ENCODE assay signal across 24 cellular contexts in genomic region chr5:6749026-6749716, GRCh38. TPM values are rescaled to one million over a fixed set of nuclear protein-coding genes. Genes with fewer than 3 reads are reported as not detected.
DNase-seq lines count a peak whose midpoint lies in the region; ATAC-seq and TF ChIP-seq lines count a peak whose summit lies in the region.
"Had no signal": no experiment of that assay in that cellular context is flagged by ENCODE, and none has a peak within 500 bp of the region (broad histone marks: within the 10 kb centered on the region; RNA-seq: fewer than 3 reads in every experiment).

No MANE protein-coding gene starts in this region.

- H3K4me1 Mint-ChIP-seq in stimulated activated naive CD8-positive, alpha-beta T cell treated with anti-CD3 and anti-CD28 coated beads, Interleukin-15, Interleukin-2, amounts not matched to agents 100 ng/mL and 50 ng/mL, for 24 hours (ENCODE audit: low read depth), result peaks cover 10% of the 10 kb centered on the region
- peaks cover 32% of the 10 kb centered on the region for H3K4me1 Mint-ChIP-seq in stimulated activated naive CD8-positive, alpha-beta T cell treated with anti-CD3 and anti-CD28 coated beads, Interleukin-15, amount 100 ng/mL, for 72 hours
- peaks cover 14% of the 10 kb centered on the region for H3K4me1 Mint-ChIP-seq in activated T-helper 2 cell treated with anti-CD3 and anti-CD28 coated beads, Interferon-gamma antibody, Interleukin-2, Interleukin-4, amounts not matched to agents 10 μg/mL and 5 μg/mL and 100 μg/mL, durations not matched to agents 14 hours and 24 hours and 36 hours (ENCODE audit: low read depth)
- no peaks in the 10 kb centered on the region for H3K4me1 Mint-ChIP-seq in type B pancreatic cell (ENCODE audit: unreplicated experiment)

- H3K4me2 ChIP-seq in GM23248 (ENCODE audit: unreplicated experiment), result no peak overlapping the region
- H3K4me2 ChIP-seq: KMS-11 had no signal

- no peaks in the 10 kb centered on the region for H3K27me3 Mint-ChIP-seq in stimulated activated naive CD8-positive, alpha-beta T cell treated with anti-CD3 and anti-CD28 coated beads, Interleukin-15, Interleukin-2, amounts not matched to agents 100 ng/mL and 50 ng/mL, for 24 hours
- H3K27me3 Mint-ChIP-seq in stimulated activated naive CD8-positive, alpha-beta T cell treated with anti-CD3 and anti-CD28 coated beads, Interleukin-15, amount 100 ng/mL, for 72 hours, result no peaks in the 10 kb centered on the region
- no peaks in the 10 kb centered on the region for H3K27me3 Mint-ChIP-seq in activated T-helper 2 cell treated with anti-CD3 and anti-CD28 coated beads, Interferon-gamma antibody, Interleukin-2, Interleukin-4, amounts not matched to agents 10 μg/mL and 5 μg/mL and 100 μg/mL, durations not matched to agents 14 hours and 24 hours and 36 hours (ENCODE audit: low read depth)
- H3K27me3 Mint-ChIP-seq in type B pancreatic cell, result no peaks in the 10 kb centered on the region
- H3K27me3 Mint-ChIP-seq: CD4-positive, alpha-beta memory T cell; IgD-negative memory B cell had no signal

- TF ChIP-seq CTCF in type B pancreatic cell (conservative IDR thresholded peaks at IDR 0.05), result no peak
- no peak for TF ChIP-seq CTCF in coronary artery (IDR thresholded peaks at IDR 0.05)

- H3K79me2 ChIP-seq in GM23248 (ENCODE audit: insufficient read depth), result peaks cover 91% of the 10 kb centered on the region

- DNase-seq in stimulated activated naive CD8-positive, alpha-beta T cell treated with anti-CD3 and anti-CD28 coated beads, Interleukin-15, amount 100 ng/mL, for 72 hours, result no peak
- no peak for DNase-seq in activated T-helper 2 cell treated with anti-CD3 and anti-CD28 coated beads, Interferon-gamma antibody, Interleukin-2, Interleukin-4, amounts not matched to agents 10 μg/mL and 5 μg/mL and 100 μg/mL, durations not matched to agents 14 hours and 24 hours and 36 hours (ENCODE audit: low spot score)
- DNase-seq in sciatic nerve (ENCODE audit: low spot score), result peak; percentile 38
- DNase-seq in GM23248, result no peak
- no peak for DNase-seq in type B pancreatic cell (ENCODE audit: extremely low spot score, unreplicated experiment)
- DNase-seq in coronary artery (ENCODE audit: low spot score), result no peak
- DNase-seq: C1 segment of cervical spinal cord; CD4-positive, alpha-beta memory T cell; COR-L47; MM.1S; NCI-H1048; NCI-H1417; NCI-H1694; NCI-H2029 treated with DMSO at 0.1 percent for 48 hours; NCI-H69; SHP77 treated with DMSO at 0.1 percent for 48 hours had no signal

- 92 to 96% methylated on average over 22 of the region's 22 CpGs for WGBS in GM23248 (ENCODE audit: low coverage in 1 of 2, low lambda C conversion rate in 2 of 2, missing lambda C conversion rate in 2 of 2), 2 experiments

- no peaks in the 10 kb centered on the region for H3K4me1 ChIP-seq in GM23248 (ENCODE audit: insufficient read depth)

- in situ Hi-C loops in GM23248 (cut with MboI), result loop anchor here (25.0 kb wide), 1 partner anchor 112 kb away; the partner anchor contains the start of genes NSUN2 and SRD5A1

- no peaks in the 10 kb centered on the region for H3K9me2 ChIP-seq in GM23248 (ENCODE audit: insufficient read depth)

- intact Hi-C loops in activated T-helper 2 cell treated with anti-CD3 and anti-CD28 coated beads, Interferon-gamma antibody, Interleukin-2, Interleukin-4, amounts not matched to agents 10 μg/mL and 5 μg/mL and 100 μg/mL, durations not matched to agents 14 hours and 24 hours and 36 hours (cut with micrococcal nuclease), result no loop called here
- intact Hi-C loops in sciatic nerve (cut with DNase I), result loop anchor here (10.0 kb wide), 1 partner anchor 114 kb away; the partner anchor contains the start of genes NSUN2 and SRD5A1

- H3F3A ChIP-seq in GM23248 (ENCODE audit: insufficient read depth), result 0 out of 2 replicates have a peak, but pooled peaks cover 8% of the 10 kb centered on the region

- H3K9ac ChIP-seq in GM23248, result no peak overlapping the region
- H3K9ac ChIP-seq: KMS-11 had no signal

- H3K4me3 Mint-ChIP-seq in stimulated activated naive CD8-positive, alpha-beta T cell treated with anti-CD3 and anti-CD28 coated beads, Interleukin-15, Interleukin-2, amounts not matched to agents 100 ng/mL and 50 ng/mL, for 24 hours, result no peak overlapping the region
- no peak overlapping the region for H3K4me3 Mint-ChIP-seq in stimulated activated naive CD8-positive, alpha-beta T cell treated with anti-CD3 and anti-CD28 coated beads, Interleukin-15, amount 100 ng/mL, for 72 hours
- H3K4me3 Mint-ChIP-seq in activated T-helper 2 cell treated with anti-CD3 and anti-CD28 coated beads, Interferon-gamma antibody, Interleukin-2, Interleukin-4, amounts not matched to agents 10 μg/mL and 5 μg/mL and 100 μg/mL, durations not matched to agents 14 hours and 24 hours and 36 hours (ENCODE audit: low read depth), result no peak overlapping the region
- H3K4me3 Mint-ChIP-seq in type B pancreatic cell, result no peak overlapping the region
- H3K4me3 Mint-ChIP-seq: CD4-positive, alpha-beta memory T cell; IgD-negative memory B cell had no signal

- no peaks in the 10 kb centered on the region for H3K27me3 ChIP-seq in GM23248 (replicated peaks; ENCODE audit: insufficient read depth)

- H3K27ac Mint-ChIP-seq in stimulated activated naive CD8-positive, alpha-beta T cell treated with anti-CD3 and anti-CD28 coated beads, Interleukin-15, Interleukin-2, amounts not matched to agents 100 ng/mL and 50 ng/mL, for 24 hours, result peak overlapping the region; percentile 55
- H3K27ac Mint-ChIP-seq in stimulated activated naive CD8-positive, alpha-beta T cell treated with anti-CD3 and anti-CD28 coated beads, Interleukin-15, amount 100 ng/mL, for 72 hours, result peak overlapping the region in 1 of 2 donors; percentile 71
- H3K27ac Mint-ChIP-seq in activated T-helper 2 cell treated with anti-CD3 and anti-CD28 coated beads, Interferon-gamma antibody, Interleukin-2, Interleukin-4, amounts not matched to agents 10 μg/mL and 5 μg/mL and 100 μg/mL, durations not matched to agents 14 hours and 24 hours and 36 hours, result peak overlapping the region; percentile 21
- no peak overlapping the region for H3K27ac Mint-ChIP-seq in type B pancreatic cell
- H3K27ac Mint-ChIP-seq: IgD-negative memory B cell had no signal

- H3K4me3 ChIP-seq in GM23248 (no peak overlapping the region), coronary artery (no peak overlapping the region)
- H3K4me3 ChIP-seq: SK-N-MC had no signal

- peaks cover 84% of the 10 kb centered on the region for H3K36me3 Mint-ChIP-seq in stimulated activated naive CD8-positive, alpha-beta T cell treated with anti-CD3 and anti-CD28 coated beads, Interleukin-15, Interleukin-2, amounts not matched to agents 100 ng/mL and 50 ng/mL, for 24 hours (ENCODE audit: low read depth)
- peaks cover 83% of the 10 kb centered on the region for H3K36me3 Mint-ChIP-seq in activated T-helper 2 cell treated with anti-CD3 and anti-CD28 coated beads, Interferon-gamma antibody, Interleukin-2, Interleukin-4, amounts not matched to agents 10 μg/mL and 5 μg/mL and 100 μg/mL, durations not matched to agents 14 hours and 24 hours and 36 hours (ENCODE audit: low read depth)
- H3K36me3 Mint-ChIP-seq in type B pancreatic cell, result peaks cover 32% of the 10 kb centered on the region

- H3K9me3 ChIP-seq in GM23248 (ENCODE audit: low read depth), result no peaks in the 10 kb centered on the region

- no peaks in the 10 kb centered on the region for H3K9me3 Mint-ChIP-seq in stimulated activated naive CD8-positive, alpha-beta T cell treated with anti-CD3 and anti-CD28 coated beads, Interleukin-15, Interleukin-2, amounts not matched to agents 100 ng/mL and 50 ng/mL, for 24 hours
- H3K9me3 Mint-ChIP-seq in stimulated activated naive CD8-positive, alpha-beta T cell treated with anti-CD3 and anti-CD28 coated beads, Interleukin-15, amount 100 ng/mL, for 72 hours, result no peaks in the 10 kb centered on the region
- no peaks in the 10 kb centered on the region for H3K9me3 Mint-ChIP-seq in activated T-helper 2 cell treated with anti-CD3 and anti-CD28 coated beads, Interferon-gamma antibody, Interleukin-2, Interleukin-4, amounts not matched to agents 10 μg/mL and 5 μg/mL and 100 μg/mL, durations not matched to agents 14 hours and 24 hours and 36 hours
- no peaks in the 10 kb centered on the region for H3K9me3 Mint-ChIP-seq in type B pancreatic cell
- H3K9me3 Mint-ChIP-seq: CD4-positive, alpha-beta memory T cell; IgD-negative memory B cell had no signal

- no peak overlapping the region for H2AFZ ChIP-seq in GM23248

- peaks cover 8% of the 10 kb centered on the region; the same call in 1 of the 2 replicates for H4K20me1 ChIP-seq in GM23248 (ENCODE audit: insufficient read depth)

- H3K36me3 ChIP-seq in GM23248 (ENCODE audit: low read depth), result peaks cover 37% of the 10 kb centered on the region

- H3K27ac ChIP-seq in GM23248 (no peak overlapping the region), coronary artery (no peak overlapping the region)
- H3K27ac ChIP-seq: HL-60, KMS-11, RWPE1, SK-N-MC had no signal

- ATAC-seq in stimulated activated naive CD8-positive, alpha-beta T cell treated with anti-CD3 and anti-CD28 coated beads, Interleukin-15, amount 100 ng/mL, for 72 hours, result no peak
- no peak for ATAC-seq in sciatic nerve
- ATAC-seq: HCT116, Panc1 had no signal

RNA-seq across cellular contexts. Expression of gene TENT4A, which starts 35.9 kb away (rescaled TPM):
- total RNA-seq in activated T-helper 2 cell treated with anti-CD3 and anti-CD28 coated beads, Interferon-gamma antibody, Interleukin-2, Interleukin-4, amounts not matched to agents 10 μg/mL and 5 μg/mL and 100 μg/mL, durations not matched to agents 14 hours and 24 hours and 36 hours, result 39.4 and 40.1 TPM in 2 replicates
- 28.6 TPM for total RNA-seq in sciatic nerve
- 6.7 and 17.6 TPM in 2 replicates for total RNA-seq in GM23248 (2014; rRNA removed; shearing (Covaris generic))
- 2.0 and 3.0 TPM in 2 replicates for polyA plus RNA-seq in GM23248 (2016; fragmentation: Nextera tagmentation; extraction: Ambion mirVana)
- 21.7 and 34.1 TPM in 2 replicates for total RNA-seq in type B pancreatic cell (ENCODE audit: low replicate concordance)
